In the genomic region with DNA sequence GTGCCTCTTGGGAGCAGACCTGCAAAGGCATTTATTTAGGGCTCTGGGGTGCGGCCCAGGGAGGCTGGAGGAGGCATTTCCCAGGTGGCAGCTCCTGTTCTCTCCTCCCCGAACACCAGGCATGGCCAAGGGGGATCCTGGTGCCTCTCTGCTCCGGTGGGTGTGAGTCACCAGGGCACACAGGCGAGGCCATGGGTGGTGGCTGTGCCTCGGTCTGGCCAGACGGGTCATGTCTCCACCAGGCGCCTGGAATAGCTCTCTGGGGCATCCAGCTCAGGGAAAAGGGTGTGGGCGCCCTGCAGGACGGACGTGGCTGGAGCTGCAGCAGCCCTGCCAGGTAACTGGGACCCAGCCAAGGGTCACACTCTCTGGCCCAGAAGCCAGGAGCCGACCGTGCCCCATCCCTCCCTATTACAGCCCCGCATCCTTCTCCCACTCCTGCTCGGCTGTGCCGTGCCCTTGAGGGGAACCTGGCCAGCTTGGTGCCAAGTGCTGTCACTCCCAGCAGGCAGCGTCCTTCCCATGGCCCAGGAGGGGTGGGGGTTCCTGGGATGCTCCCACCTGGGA, we compare ENCODE assay signal across 25 cellular contexts. TPM values are rescaled to one million over a fixed set of nuclear protein-coding genes. Genes with fewer than 3 reads are reported as not detected.
"Had no signal": no experiment of that assay in that cellular context is flagged by ENCODE, and none has a peak within 500 bp of the region (broad histone marks: within the 10 kb centered on the region; RNA-seq: fewer than 3 reads in every experiment).

No MANE protein-coding gene starts in this region.

- H3K27ac ChIP-seq: body of pancreas, cardiac muscle cell, epithelial cell of prostate, hepatocyte, left lung, neural progenitor cell, thyroid gland, upper lobe of right lung, VCaP had no signal

- H3K4me3 Mint-ChIP-seq: activated CD4-positive, alpha-beta T cell treated with anti-CD3 and anti-CD28 coated beads, Interleukin-2, amount 10 ng/mL, durations not matched to agents 7 days and 5 days; activated CD8-positive, alpha-beta T cell treated with anti-CD3 and anti-CD28 coated beads, Interleukin-2, amount 10 ng/mL, durations not matched to agents 7 days and 5 days; activated naive CD4-positive, alpha-beta T cell treated with anti-CD3 and anti-CD28 coated beads, Interleukin-2, amount 50 U/mL, for 24 hours; activated T-helper 1 cell treated with anti-CD3 and anti-CD28 coated beads, Interleukin-12 subunit alpha, Interleukin-12 subunit beta, Interleukin-2, Interleukin-4 antibody, amounts not matched to agents 30 ng/mL and 10 ng/mL and 1 ng/mL, durations not matched to agents 14 hours and 24 hours and 36 hours; immature natural killer cell; naive thymus-derived CD8-positive, alpha-beta T cell; neural progenitor cell had no signal

- H3K9ac ChIP-seq: neural progenitor cell had no signal

- H3K4me2 ChIP-seq: hepatocyte, neural progenitor cell had no signal

- H3K9me3 Mint-ChIP-seq: activated CD4-positive, alpha-beta T cell treated with anti-CD3 and anti-CD28 coated beads, Interleukin-2, amount 10 ng/mL, durations not matched to agents 7 days and 5 days; activated naive CD4-positive, alpha-beta T cell treated with anti-CD3 and anti-CD28 coated beads, Interleukin-2, amount 50 U/mL, for 24 hours; activated T-helper 1 cell treated with anti-CD3 and anti-CD28 coated beads, Interleukin-12 subunit alpha, Interleukin-12 subunit beta, Interleukin-2, Interleukin-4 antibody, amounts not matched to agents 30 ng/mL and 10 ng/mL and 1 ng/mL, durations not matched to agents 14 hours and 24 hours and 36 hours; immature natural killer cell; naive thymus-derived CD8-positive, alpha-beta T cell; neural progenitor cell had no signal

- DNase-seq: activated CD4-positive, alpha-beta T cell treated with anti-CD3 and anti-CD28 coated beads, Interleukin-2, amount 10 ng/mL, durations not matched to agents 7 days and 5 days; activated CD4-positive, CD25-positive, alpha-beta regulatory T cell treated with anti-CD3 and anti-CD28 coated beads, Interleukin-2, amount 50 U/mL, for 72 hours; activated CD8-positive, alpha-beta T cell treated with anti-CD3 and anti-CD28 coated beads, Interleukin-2, amount 10 ng/mL, durations not matched to agents 7 days and 5 days; activated gamma-delta T cell treated with Interleukin-2 at 50 U/mL for 16 hours; anterior cingulate cortex; body of pancreas; cortex of kidney; immature natural killer cell; left lung; naive thymus-derived CD8-positive, alpha-beta T cell; retina; stimulated activated CD4-positive, alpha-beta T cell treated with anti-CD3 and anti-CD28 coated beads, Interleukin-4, amount 100 ng/mL, for 4 hours; stimulated activated naive CD8-positive, alpha-beta T cell treated with anti-CD3 and anti-CD28 coated beads, Interleukin-15, Interleukin-2, amounts not matched to agents 100 U/mL and 50 U/mL, for 24 hours; substantia nigra; thyroid gland; upper lobe of right lung had no signal

- H2AFZ ChIP-seq: hepatocyte, neural progenitor cell had no signal

- H3K36me3 ChIP-seq: cardiac muscle cell, left lung, neural progenitor cell, thyroid gland, upper lobe of right lung had no signal

- H3K27me3 Mint-ChIP-seq: activated naive CD4-positive, alpha-beta T cell treated with anti-CD3 and anti-CD28 coated beads, Interleukin-2, amount 50 U/mL, for 24 hours had no signal

- H3K79me2 ChIP-seq: hepatocyte had no signal

- H3K4me1 ChIP-seq: body of pancreas, left lung, neural progenitor cell, thyroid gland, upper lobe of right lung had no signal

- H3K9me3 ChIP-seq: body of pancreas, left lung, thyroid gland, upper lobe of right lung had no signal

- H3K4me3 ChIP-seq: body of pancreas, cardiac muscle cell, hepatocyte, left lung, neural progenitor cell, thyroid gland, upper lobe of right lung had no signal

- H3K36me3 Mint-ChIP-seq: activated naive CD4-positive, alpha-beta T cell treated with anti-CD3 and anti-CD28 coated beads, Interleukin-2, amount 50 U/mL, for 24 hours; immature natural killer cell; naive thymus-derived CD8-positive, alpha-beta T cell had no signal

- H3K27me3 ChIP-seq: body of pancreas, cardiac muscle cell, hepatocyte, neural progenitor cell, thyroid gland had no signal

- H3K27ac Mint-ChIP-seq: activated CD4-positive, alpha-beta T cell treated with anti-CD3 and anti-CD28 coated beads, Interleukin-2, amount 10 ng/mL, durations not matched to agents 7 days and 5 days; activated CD8-positive, alpha-beta T cell treated with anti-CD3 and anti-CD28 coated beads, Interleukin-2, amount 10 ng/mL, durations not matched to agents 7 days and 5 days; activated T-helper 1 cell treated with anti-CD3 and anti-CD28 coated beads, Interleukin-12 subunit alpha, Interleukin-12 subunit beta, Interleukin-2, Interleukin-4 antibody, amounts not matched to agents 30 ng/mL and 10 ng/mL and 1 ng/mL, durations not matched to agents 14 hours and 24 hours and 36 hours; immature natural killer cell; neural progenitor cell; progenitor cell of endocrine pancreas had no signal

RNA-seq across cellular contexts. Expression of gene SOX8, which starts 25.8 kb away (rescaled TPM):
- total RNA-seq: activated CD8-positive, alpha-beta T cell treated with anti-CD3 and anti-CD28 coated beads, Interleukin-2, amount 10 ng/mL, durations not matched to agents 7 days and 5 days; fibroblast of villous mesenchyme had no signal
